ENCODE assay signal across 22 cellular contexts in genomic region chr7:142177869-142178268, GRCh38.
DNase-seq lines count a peak whose midpoint lies in the region; ATAC-seq lines count a peak whose summit lies in the region.
"Had no signal": no experiment of that assay in that cellular context is flagged by ENCODE, and none has a peak within 500 bp of the region (broad histone marks: within the 10 kb centered on the region; RNA-seq: fewer than 3 reads in every experiment).

No MANE protein-coding gene starts in this region.

- H3K4me3 ChIP-seq in adipocyte (ENCODE audit: low read length) = no peak overlapping the region
- H3K4me3 ChIP-seq: HAP-1, mucosa of descending colon had no signal

- H3K27me3 Mint-ChIP-seq in stimulated activated naive CD8-positive, alpha-beta T cell treated with anti-CD3 and anti-CD28 coated beads, Interleukin-15, amount 100 ng/mL, for 72 hours = peaks cover 7% of the 10 kb centered on the region
- H3K27me3 Mint-ChIP-seq: activated naive CD8-positive, alpha-beta T cell had no signal

- H3K27ac Mint-ChIP-seq in stimulated activated naive CD8-positive, alpha-beta T cell treated with anti-CD3 and anti-CD28 coated beads, Interleukin-15, amount 100 ng/mL, for 72 hours = no peak overlapping the region
- H3K27ac Mint-ChIP-seq: activated naive CD8-positive, alpha-beta T cell; CD4-positive, alpha-beta memory T cell; stimulated activated naive B cell treated with anti-CD40 and anti-IgM and Interleukin-4, amounts not matched to agents 10 μg/mL and 1 μg/mL and 100 μg/mL, for 72 hours had no signal

- H3K4me3 Mint-ChIP-seq in stimulated activated naive CD8-positive, alpha-beta T cell treated with anti-CD3 and anti-CD28 coated beads, Interleukin-15, amount 100 ng/mL, for 72 hours = no peak overlapping the region
- H3K4me3 Mint-ChIP-seq: activated naive CD8-positive, alpha-beta T cell; CD4-positive, alpha-beta memory T cell; stimulated activated naive B cell treated with anti-CD40 and anti-IgM and Interleukin-4, amounts not matched to agents 10 μg/mL and 1 μg/mL and 100 μg/mL, for 72 hours had no signal

- peak; percentile 52 for ATAC-seq in stimulated activated naive CD8-positive, alpha-beta T cell treated with anti-CD3 and anti-CD28 coated beads, Interleukin-15, Interleukin-2, amounts not matched to agents 100 U/mL and 50 U/mL, for 24 hours
- no peak for ATAC-seq in stimulated activated naive CD8-positive, alpha-beta T cell treated with anti-CD3 and anti-CD28 coated beads, Interleukin-15, amount 100 ng/mL, for 72 hours
- ATAC-seq in HG03457 (IDR thresholded peaks at IDR 0.05; ENCODE audit: unreplicated experiment) = no peak
- ATAC-seq: esophagus mucosa, left ventricle myocardium superior, mucosa of descending colon had no signal

- no peaks in the 10 kb centered on the region for H3K9me3 ChIP-seq in adipocyte (ENCODE audit: control insufficient read depth, low read length)
- H3K9me3 ChIP-seq: HAP-1, mucosa of descending colon had no signal

- no peak overlapping the region for H3K9ac ChIP-seq in adipocyte (ENCODE audit: low read length)

- no peaks in the 10 kb centered on the region for H3K36me3 ChIP-seq in adipocyte (ENCODE audit: control insufficient read depth, insufficient read depth, low read length, severe bottlenecking)
- H3K36me3 ChIP-seq: HAP-1 had no signal

- DNase-seq in stimulated activated naive CD8-positive, alpha-beta T cell treated with anti-CD3 and anti-CD28 coated beads, Interleukin-15, Interleukin-2, amounts not matched to agents 100 U/mL and 50 U/mL, for 24 hours = no peak
- DNase-seq in stimulated activated naive CD8-positive, alpha-beta T cell treated with anti-CD3 and anti-CD28 coated beads, Interleukin-15, amount 100 ng/mL, for 72 hours = no peak
- DNase-seq in HT1080 (ENCODE audit: low read depth) = peak; percentile 25
- peak; percentile 52 for DNase-seq in adipocyte (ENCODE audit: low read depth)
- DNase-seq in hypothalamus (lab: John Stamatoyannopoulos, UW) = no peak
- DNase-seq in hippocampal formation (lab: John Stamatoyannopoulos, UW) = no peak
- no peak for DNase-seq in SK-N-DZ (ENCODE audit: low spot score)
- DNase-seq: caudate nucleus; CD4-positive, alpha-beta memory T cell; DMS53; Karpas-422; left ventricle myocardium superior; mucosa of descending colon; NCI-H1436 treated with DMSO at 0.1 percent for 48 hours; NCI-H2227 treated with DMSO at 0.1 percent for 48 hours; retina; stimulated activated naive B cell treated with anti-CD40 and anti-IgM and Interleukin-4, amounts not matched to agents 10 μg/mL and 1 μg/mL and 100 μg/mL, for 72 hours; T-helper 1 cell had no signal

- no peaks in the 10 kb centered on the region for H3K4me1 ChIP-seq in adipocyte (ENCODE audit: control insufficient read depth, insufficient read depth, low read length)
- H3K4me1 ChIP-seq: HAP-1 had no signal

- H3K4me1 Mint-ChIP-seq in stimulated activated naive CD8-positive, alpha-beta T cell treated with anti-CD3 and anti-CD28 coated beads, Interleukin-15, amount 100 ng/mL, for 72 hours = peaks cover 6% of the 10 kb centered on the region
- H3K4me1 Mint-ChIP-seq: CD4-positive, alpha-beta memory T cell; stimulated activated naive B cell treated with anti-CD40 and anti-IgM and Interleukin-4, amounts not matched to agents 10 μg/mL and 1 μg/mL and 100 μg/mL, for 72 hours had no signal

- no peaks in the 10 kb centered on the region for H3K9me3 Mint-ChIP-seq in stimulated activated naive CD8-positive, alpha-beta T cell treated with anti-CD3 and anti-CD28 coated beads, Interleukin-15, amount 100 ng/mL, for 72 hours

- H3K27me3 ChIP-seq in adipocyte (replicated peaks; ENCODE audit: control insufficient read depth, insufficient read depth, low read length) = no peaks in the 10 kb centered on the region

Comparison
In these comparisons a context has a peak if more than half of its experiments do, and no peak if none do; other contexts are left out.
1. DNase-seq: peak in HT1080 (single experiment) and adipocyte (single experiment); none in stimulated activated naive CD8-positive, alpha-beta T cell treated with anti-CD3 and anti-CD28 coated beads, Interleukin-15, Interleukin-2, amounts not matched to agents 100 U/mL and 50 U/mL, for 24 hours (single experiment), stimulated activated naive CD8-positive, alpha-beta T cell treated with anti-CD3 and anti-CD28 coated beads, Interleukin-15, amount 100 ng/mL, for 72 hours (0 of 2), hypothalamus (0 of 51), hippocampal formation (0 of 2) and SK-N-DZ (single experiment).